Comparison of ENCODE assay signal across 8 cellular contexts in the genomic region with DNA sequence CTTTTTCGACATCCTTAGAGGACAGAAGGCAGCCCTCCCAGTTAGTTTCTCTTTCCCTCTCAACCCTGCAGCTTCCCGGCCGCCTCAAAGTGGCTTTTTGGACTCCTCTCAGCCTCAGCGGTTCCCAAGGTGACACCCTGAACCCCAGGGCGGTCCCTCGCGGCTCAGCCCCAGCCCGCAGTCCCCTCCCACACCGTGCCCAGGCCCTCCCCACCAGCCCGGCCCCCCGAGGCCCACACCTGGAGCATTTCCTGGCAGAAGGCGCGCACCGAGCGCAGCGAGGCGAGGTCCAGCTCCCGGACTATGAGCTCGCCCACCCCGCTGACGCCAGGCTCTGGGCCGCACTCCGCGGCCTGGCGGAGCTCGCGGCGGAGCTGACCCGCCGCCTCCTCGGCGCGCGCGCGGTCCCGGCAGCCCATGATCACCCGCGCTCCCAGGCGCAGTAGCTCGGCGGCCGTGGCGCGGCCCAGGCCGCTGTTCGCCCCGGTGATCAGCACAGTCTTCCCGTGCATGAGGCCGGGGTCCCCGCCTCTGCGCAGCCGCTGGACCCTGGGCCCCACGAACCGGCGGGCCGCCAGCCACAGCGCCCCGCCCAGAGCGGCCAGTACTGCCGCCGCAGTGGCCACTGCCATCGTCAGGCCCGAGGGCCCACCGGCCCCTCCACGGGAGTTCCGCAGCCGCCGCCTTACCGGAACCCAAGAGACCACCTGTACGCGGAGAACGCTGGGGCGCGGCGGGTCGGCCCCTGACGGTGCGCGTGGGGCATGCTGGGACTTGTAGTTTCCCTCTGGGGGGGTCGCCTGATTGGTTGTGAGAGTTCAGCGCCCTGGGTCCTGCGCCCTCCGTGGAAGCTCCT. TPM values are rescaled to one million over a fixed set of nuclear protein-coding genes. Genes with fewer than 3 reads are reported as not detected.
DNase-seq lines count a peak whose midpoint lies in the region; ATAC-seq and TF ChIP-seq lines count a peak whose summit lies in the region.

A gene with protein sequence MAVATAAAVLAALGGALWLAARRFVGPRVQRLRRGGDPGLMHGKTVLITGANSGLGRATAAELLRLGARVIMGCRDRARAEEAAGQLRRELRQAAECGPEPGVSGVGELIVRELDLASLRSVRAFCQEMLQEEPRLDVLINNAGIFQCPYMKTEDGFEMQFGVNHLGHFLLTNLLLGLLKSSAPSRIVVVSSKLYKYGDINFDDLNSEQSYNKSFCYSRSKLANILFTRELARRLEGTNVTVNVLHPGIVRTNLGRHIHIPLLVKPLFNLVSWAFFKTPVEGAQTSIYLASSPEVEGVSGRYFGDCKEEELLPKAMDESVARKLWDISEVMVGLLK (minus strand): TSS at position 713 of the 856 bp plus-strand sequence. CDS start 81 bp downstream, at position 632.

- TF ChIP-seq CTCF in KMS-11 (conservative IDR thresholded peaks at IDR 0.05; ENCODE audit: low read depth, low read length) (no peak), Peyer's patch (IDR thresholded peaks at IDR 0.05) (peak in 1 of 6 experiments; percentile 1)

- DNase-seq in DMS53 treated with DMSO at 0.1 percent for 48 hours (lab: John Stamatoyannopoulos, UW; ENCODE audit: unreplicated experiment), result peak; percentile 42
- DNase-seq in Peyer's patch, result peak; percentile 93 to 98 (median 96)
- peak; percentile 92 to 93 for DNase-seq in activated T-cell treated with anti-CD3 and anti-CD28 coated beads, Interleukin-2, amount 50 U/mL, for 48 hours
- DNase-seq in stimulated activated CD8-positive, alpha-beta memory T cell treated with anti-CD3 and anti-CD28 coated beads, Interleukin-7, amount 100 ng/mL, for 24 hours (ENCODE audit: low read depth), result peak; percentile 84

- H3K36me3 ChIP-seq in KMS-11 (ENCODE audit: insufficient read depth), result no peaks in the 10 kb centered on the region
- H3K36me3 ChIP-seq in Peyer's patch, result peaks cover 0 to 5% (median 0%) of the 10 kb centered on the region in 3 donors
- peaks cover 5% of the 10 kb centered on the region for H3K36me3 ChIP-seq in muscle layer of colon (ENCODE audit: insufficient read depth, low read length)

- peak; percentile 51 to 85 for TF ChIP-seq POLR2A in Peyer's patch (IDR thresholded peaks at IDR 0.05)

- H3K9ac ChIP-seq in KMS-11 (peak within 1 kb of the TSS; percentile 91), muscle layer of colon (ENCODE audit: low read length) (peak within 1 kb of the TSS; percentile 79)

- H3K4me2 ChIP-seq in KMS-11, result peak within 1 kb of the TSS; percentile 74

- H3K9me3 ChIP-seq in Peyer's patch, result no peaks in the 10 kb centered on the region
- H3K9me3 ChIP-seq in muscle layer of colon (ENCODE audit: low read length), result no peaks in the 10 kb centered on the region

- ATAC-seq in GM21737 (IDR thresholded peaks at IDR 0.05; ENCODE audit: unreplicated experiment), result peak; percentile 97
- ATAC-seq in esophagus mucosa, result peak; percentile 97

- H3K79me2 ChIP-seq in KMS-11 (ENCODE audit: insufficient read depth, low read depth), result peaks cover 6% of the 10 kb centered on the region; the same call in 1 of the 2 replicates

- H4K20me1 ChIP-seq in KMS-11 (ENCODE audit: insufficient read depth), result no peaks in the 10 kb centered on the region

- H3K27me3 ChIP-seq in KMS-11 (ENCODE audit: insufficient read depth, low read depth), result no peaks in the 10 kb centered on the region
- no peaks in the 10 kb centered on the region for H3K27me3 ChIP-seq in Peyer's patch
- no peaks in the 10 kb centered on the region for H3K27me3 ChIP-seq in muscle layer of colon (ENCODE audit: control insufficient read depth in 1 of 2, insufficient read depth in 2 of 2, low read length in 2 of 2)

- H3K4me1 ChIP-seq in KMS-11 (ENCODE audit: low read depth, poor library complexity, severe bottlenecking) (peaks cover 18% of the 10 kb centered on the region), Peyer's patch (peaks cover 0 to 22% (median 0%) of the 10 kb centered on the region in 4 donors), muscle layer of colon (ENCODE audit: insufficient read depth, low read length) (peaks cover 22% of the 10 kb centered on the region)

- H2AFZ ChIP-seq in KMS-11 (ENCODE audit: low read depth), result peak within 1 kb of the TSS; percentile 89

- peak within 1 kb of the TSS; percentile 77 for H3K4me3 ChIP-seq in KMS-11 (IDR thresholded peaks at IDR 0.05; ENCODE audit: insufficient read depth, low read depth, low read length)
- H3K4me3 ChIP-seq in Peyer's patch, result peak within 1 kb of the TSS; percentile 80 to 95 (median 90)
- H3K4me3 ChIP-seq in muscle layer of colon (ENCODE audit: low read depth in 1 of 2, low read length in 2 of 2), result peak within 1 kb of the TSS; percentile 62 to 84

- H3K27ac ChIP-seq in KMS-11 (peak within 1 kb of the TSS; percentile 89), Peyer's patch (peak within 1 kb of the TSS; percentile 97 to 99 (median 98)), muscle layer of colon (ENCODE audit: low read depth, low read length) (peak within 1 kb of the TSS; percentile 94)

RNA-seq across cellular contexts. Expression of the gene that starts here (rescaled TPM):
- total RNA-seq in Peyer's patch (10 to 100 TPM; 14.9 to 21.3 (median 18.3) TPM), esophagus mucosa (11.2 TPM)

Comparison
In these comparisons a context has a peak if more than half of its experiments do, and no peak if none do; other contexts are left out.
1. Peak in every context shown above with its lines: DNase-seq, ATAC-seq, H3K4me3 ChIP-seq and H3K27ac ChIP-seq.
2. DNase-seq: peak in every context shown above with its lines; median percentile 96 in Peyer's patch; 92 in activated T-cell treated with anti-CD3 and anti-CD28 coated beads, Interleukin-2, amount 50 U/mL, for 48 hours; 84 in stimulated activated CD8-positive, alpha-beta memory T cell treated with anti-CD3 and anti-CD28 coated beads, Interleukin-7, amount 100 ng/mL, for 24 hours; 42 in DMS53 treated with DMSO at 0.1 percent for 48 hours.